ENCODE assay signal across 8 cellular contexts in genomic region chr7:26078437-26079362, GRCh38.
A peak's percentile ranks its signal among the peaks of the same experiment; 100 is the strongest.
DNase-seq lines count a peak whose midpoint lies in the region; ATAC-seq and TF ChIP-seq lines count a peak whose summit lies in the region.

No MANE protein-coding gene starts in this region.

- peak overlapping the region; percentile 12 for H3K4me3 Mint-ChIP-seq in activated naive CD8-positive, alpha-beta T cell

- ATAC-seq in HG02759 (IDR thresholded peaks at IDR 0.05; ENCODE audit: unreplicated experiment): peak; percentile 99

- H3K9me3 Mint-ChIP-seq in activated naive CD8-positive, alpha-beta T cell (ENCODE audit: low read depth): no peaks in the 10 kb centered on the region

- H3K4me1 Mint-ChIP-seq in activated naive CD8-positive, alpha-beta T cell (ENCODE audit: low read depth): peaks cover 7% of the 10 kb centered on the region

- peaks cover 11% of the 10 kb centered on the region for H3K27me3 Mint-ChIP-seq in activated naive CD8-positive, alpha-beta T cell

- H3K4me3 ChIP-seq in GM12875 (ENCODE audit: low read depth, low read length): no peak overlapping the region

- no peak overlapping the region for H3K27ac Mint-ChIP-seq in activated naive CD8-positive, alpha-beta T cell

- TF ChIP-seq CTCF in GM12875 (IDR thresholded peaks at IDR 0.05; ENCODE audit: borderline replicate concordance, insufficient read depth, low read depth, low read length): peak; percentile 64

- DNase-seq in NCI-H128 (lab: John Stamatoyannopoulos, UW; ENCODE audit: unreplicated experiment) (peak; percentile 69), SKM-1 treated with dmso at 0.1 percent for 144 hours (lab: John Stamatoyannopoulos, UW; ENCODE audit: unreplicated experiment) (peak; percentile 72), hypothalamus (lab: John Stamatoyannopoulos, UW) (peak in 43 of 51 donors; percentile 2 to 77 (median 39)), dedifferentiated amniotic fluid mesenchymal stem cell (ENCODE audit: extremely low spot score) (no peak)
- peak; percentile 77 for DNase-seq in stimulated activated CD4-positive, alpha-beta T cell treated with anti-CD3 and anti-CD28 coated beads, Interleukin-12 subunit alpha, Interleukin-12 subunit beta, amount 100 ng/mL, for 4 hours

- H3K36me3 Mint-ChIP-seq in activated naive CD8-positive, alpha-beta T cell: no peaks in the 10 kb centered on the region
